24 cellular contexts compared by ENCODE assay signal in the genomic region with DNA sequence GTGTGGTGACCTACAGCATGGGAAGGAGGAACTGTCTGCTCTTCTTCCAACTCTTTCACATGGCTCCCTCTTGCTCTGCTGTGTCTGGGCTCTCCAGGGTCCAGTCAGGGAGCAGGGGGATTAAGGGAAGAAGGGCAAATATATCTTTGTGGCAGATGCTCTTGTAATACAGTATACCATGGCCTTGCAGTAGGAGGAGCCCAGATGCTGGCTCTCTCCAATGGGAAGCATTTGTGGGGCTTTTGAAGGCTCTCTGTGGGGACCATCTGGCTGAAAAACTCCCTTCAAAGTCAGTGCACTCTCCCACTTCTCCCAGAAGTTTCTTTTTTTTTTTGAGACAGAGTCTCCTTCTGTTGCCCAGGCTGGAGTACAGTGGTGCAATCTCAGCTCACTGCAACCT.
A peak's percentile ranks its signal among the peaks of the same experiment; 100 is the strongest.
DNase-seq lines count a peak whose midpoint lies in the region; ATAC-seq, FAIRE-seq and TF ChIP-seq lines count a peak whose summit lies in the region.
"Had no signal": no experiment of that assay in that cellular context is flagged by ENCODE, and none has a peak within 500 bp of the region (broad histone marks: within the 10 kb centered on the region; RNA-seq: fewer than 3 reads in every experiment).

No MANE protein-coding gene starts in this region.

- peak overlapping the region; percentile 44; the same call in 1 of the 2 replicates for H2AFZ ChIP-seq in H1 (ENCODE audit: low read length)
- H2AFZ ChIP-seq: neural progenitor cell had no signal

- no peak overlapping the region for H3K23ac ChIP-seq in H1 (ENCODE audit: insufficient read length)

- intact Hi-C loops in lower lobe of right lung (cut with DNase I) = no loop called here

- no peak overlapping the region for H3K14ac ChIP-seq in H1 (ENCODE audit: insufficient read length)

- no peaks in the 10 kb centered on the region for H3K79me1 ChIP-seq in H1 (ENCODE audit: low read depth, low read length)

- H3K4me2 ChIP-seq in A549 = no peak overlapping the region
- H3K4me2 ChIP-seq in H1 (ENCODE audit: insufficient read depth in 1 of 2, low read depth in 2 of 2, low read length in 2 of 2) = no peak overlapping the region
- H3K4me2 ChIP-seq: neural progenitor cell had no signal

- H2BK20ac ChIP-seq in H1 (ENCODE audit: low read length) = no peak overlapping the region

- peak overlapping the region in 1 of 2 experiments; percentile 76; a peak in 3 of 6 replicates for H3K27ac ChIP-seq in A549
- no peak overlapping the region for H3K27ac ChIP-seq in H1 (ENCODE audit: low read depth, low read length)
- peak overlapping the region; percentile 78 for H3K27ac ChIP-seq in lower lobe of right lung
- H3K27ac ChIP-seq: C4-2B, neural progenitor cell, prostate gland had no signal

- TF ChIP-seq EP300 in A549 (IDR thresholded peaks at IDR 0.05) (no peak), H1 (IDR thresholded peaks at IDR 0.05; ENCODE audit: borderline replicate concordance in 1 of 2, low read depth in 2 of 2, low read length in 2 of 2) (no peak)

- H3K23me2 ChIP-seq in H1 (ENCODE audit: low read depth, low read length) = no peaks in the 10 kb centered on the region

- no peak for FAIRE-seq in A549 (lab: Jason Lieb, UNC)
- FAIRE-seq in H1 (lab: Jason Lieb, UNC) = no peak
- FAIRE-seq: A204.1, G401.6 had no signal

- no peak overlapping the region for H2BK12ac ChIP-seq in H1 (ENCODE audit: low read depth, low read length)

- CTCF ChIA-PET in A549 (lab: Yijun Ruan, JAX) = interaction anchor here (0.9 to 2.4 kb wide), 5 partner anchors 14 to 128 kb away, joined by 3 to 11 read pairs (median 3); a partner anchor contains a TSS
- CTCF ChIA-PET in H1 (lab: Charles Lee; ENCODE audit: partially characterized antibody) = interaction anchor here (1.5 to 2.1 kb wide), 3 partner anchors 13 to 53 kb away, joined by 3 to 11 read pairs (median 5); no protein-coding TSS in a partner anchor

- no peak overlapping the region for H3K56ac ChIP-seq in H1 (replicated peaks; ENCODE audit: insufficient read length, low read depth, low read length)

- no peaks in the 10 kb centered on the region for H4K20me1 ChIP-seq in H1 (replicated peaks in 1 of 2; ENCODE audit: control insufficient read depth in 1 of 2, insufficient read depth in 2 of 2, low read length in 2 of 2)

- TF ChIP-seq CTCF in A549 (IDR thresholded peaks at IDR 0.05) = no peak
- no peak for TF ChIP-seq CTCF in H1 (IDR thresholded peaks at IDR 0.05; ENCODE audit: control extremely low read depth in 1 of 3, insufficient read depth in 1 of 3, low read depth in 1 of 3, low read length in 3 of 3)
- no peak for TF ChIP-seq CTCF in lower lobe of right lung (IDR thresholded peaks at IDR 0.05)

- no peak overlapping the region for H2AK5ac ChIP-seq in H1 (ENCODE audit: low read depth, low read length)

- H3K9ac ChIP-seq in H1 (replicated peaks in 1 of 4; ENCODE audit: extremely low read depth in 1 of 4, low read depth in 3 of 4, low read length in 3 of 4) = no peak overlapping the region
- H3K9ac ChIP-seq: neural progenitor cell had no signal

- TF ChIP-seq POLR2A in A549 (IDR thresholded peaks at IDR 0.05; ENCODE audit: low read length) (no peak), H1 (IDR thresholded peaks at IDR 0.05; ENCODE audit: control extremely low read depth in 1 of 2, low read depth in 2 of 2, low read length in 2 of 2) (no peak)

- H4K5ac ChIP-seq in H1 (ENCODE audit: insufficient read length, low read depth, low read length) = no peak overlapping the region

- H2BK15ac ChIP-seq in H1 (ENCODE audit: low read length) = no peak overlapping the region

- no peak overlapping the region for H2BK120ac ChIP-seq in H1 (replicated peaks; ENCODE audit: low read depth, low read length)

- H3K9me3 ChIP-seq in A549 = peaks cover 14% of the 10 kb centered on the region; the same call in 1 of the 3 replicates
- no peaks in the 10 kb centered on the region for H3K9me3 ChIP-seq in H1 (ENCODE audit: insufficient read depth in 2 of 2, low read depth in 1 of 2, low read length in 1 of 2)
- no peaks in the 10 kb centered on the region for H3K9me3 ChIP-seq in lower lobe of right lung
- H3K9me3 ChIP-seq: prostate gland had no signal

- H3K4me3 ChIP-seq in A549 (no peak overlapping the region), H1 (ENCODE audit: extremely low read depth in 1 of 4, insufficient read depth in 2 of 4, low read depth in 3 of 4, low read length in 4 of 4) (no peak overlapping the region), lower lobe of right lung (no peak overlapping the region)
- H3K4me3 ChIP-seq: MG63, neural progenitor cell, prostate gland, transverse colon had no signal

- no peak for DNase-seq in A549 (ENCODE audit: low read depth in 1 of 2, low spot score in 1 of 2)
- DNase-seq in NCI-H2171 (lab: John Stamatoyannopoulos, UW) = peak; percentile 40
- DNase-seq in H1 (ENCODE audit: low read depth in 1 of 2, low spot score in 2 of 2) = no peak
- no peak for DNase-seq in lower lobe of right lung
- no peak for DNase-seq in NCI-H526 treated with DMSO at 0.1 percent for 48 hours (lab: John Stamatoyannopoulos, UW)
- DNase-seq in NCI-H1105 (lab: John Stamatoyannopoulos, UW) = no peak
- DNase-seq: activated naive CD4-positive, alpha-beta T cell treated with anti-CD3 and anti-CD28 coated beads for 36 hours; activated T-cell treated with anti-CD3 and anti-CD28 coated beads, Interleukin-2, amount 50 U/mL, for 48 hours; aorta; effector CD8-positive, alpha-beta T cell; NCI-H187 treated with DMSO at 0.1 percent for 48 hours; RPMI8226; stimulated activated CD4-positive, alpha-beta T cell treated with anti-CD3 and anti-CD28 coated beads, Interleukin-4, amount 100 ng/mL, for 24 hours; T1000; transverse colon had no signal

- H3K27me3 ChIP-seq in H1 (replicated peaks in 1 of 4; ENCODE audit: control insufficient read depth in 3 of 4, extremely low read depth in 1 of 4, insufficient read depth in 3 of 4, low read length in 3 of 4) (no peaks in the 10 kb centered on the region; a peak in 1 of 7 replicates), lower lobe of right lung (ENCODE audit: low read depth) (no peaks in the 10 kb centered on the region)
- H3K27me3 ChIP-seq: MG63, neural progenitor cell, transverse colon had no signal

- TF ChIP-seq RAD21 in A549 (conservative IDR thresholded peaks at IDR 0.05 in 1 of 2, IDR thresholded peaks at IDR 0.05 in 1 of 2) (no peak), H1 (IDR thresholded peaks at IDR 0.05 in 1 of 2, conservative IDR thresholded peaks at IDR 0.05 in 1 of 2; ENCODE audit: low read depth in 2 of 2, low read length in 2 of 2) (no peak)

- ATAC-seq in A549 = peak; percentile 24 to 41; a peak in 4 of 6 replicates
- ATAC-seq in lower lobe of right lung = peak; percentile 14 to 36
- no peak for ATAC-seq in GM21737 (IDR thresholded peaks at IDR 0.05; ENCODE audit: unreplicated experiment)
- no peak for ATAC-seq in HG03159 (IDR thresholded peaks at IDR 0.05; ENCODE audit: unreplicated experiment)
- ATAC-seq: activated CD4-positive, CD25-positive, alpha-beta regulatory T cell treated with anti-CD3 and anti-CD28 coated beads, Interleukin-2, amount 50 U/mL, for 24 hours had no signal

- no peak overlapping the region for H3K18ac ChIP-seq in H1 (ENCODE audit: extremely low read depth, low read length)

- no peak overlapping the region for H4K91ac ChIP-seq in H1 (replicated peaks; ENCODE audit: insufficient read length, low read length)

- H3K79me2 ChIP-seq in H1 (ENCODE audit: control insufficient read depth in 1 of 2, insufficient read depth in 2 of 2, low read length in 2 of 2) = no peaks in the 10 kb centered on the region

- POLR2A ChIA-PET in A549 (lab: Yijun Ruan, JAX) = no interaction called here
- POLR2A ChIA-PET in H1 (lab: Charles Lee; ENCODE audit: partially characterized antibody) = no interaction called here

- H3K36me3 ChIP-seq in H1 (ENCODE audit: control insufficient read depth in 2 of 4, insufficient read depth in 4 of 4, low read length in 3 of 4) (no peaks in the 10 kb centered on the region), lower lobe of right lung (no peaks in the 10 kb centered on the region)
- H3K36me3 ChIP-seq: MG63, neural progenitor cell, prostate gland, transverse colon had no signal

- no peak overlapping the region for H3K4ac ChIP-seq in H1 (replicated peaks; ENCODE audit: insufficient read length, low read depth, low read length)

- H4K8ac ChIP-seq in H1 (ENCODE audit: extremely low read depth, insufficient read depth, low read length) = no peak overlapping the region

- H3K4me1 ChIP-seq in A549 = peaks cover 14% of the 10 kb centered on the region
- no peaks in the 10 kb centered on the region for H3K4me1 ChIP-seq in H1 (replicated peaks in 1 of 4; ENCODE audit: control insufficient read depth in 3 of 4, insufficient read depth in 4 of 4, low read length in 3 of 4)
- H3K4me1 ChIP-seq in lower lobe of right lung = peaks cover 29% of the 10 kb centered on the region
- H3K4me1 ChIP-seq: neural progenitor cell, prostate gland, transverse colon had no signal

- no peak overlapping the region for H2BK5ac ChIP-seq in H1 (ENCODE audit: low read depth, low read length)

TF ChIP-seq in A549, 52 proteins besides CTCF, POLR2A, EP300 and RAD21:
- no peak for TF ChIP-seq ZC3H11A (IDR thresholded peaks at IDR 0.05)
- TF ChIP-seq FOSL2 (IDR thresholded peaks at IDR 0.05) = no peak
- no peak for TF ChIP-seq FOSL2 (CRISPR knock-in tag; IDR thresholded peaks at IDR 0.05)
- no peak for TF ChIP-seq JUNB (IDR thresholded peaks at IDR 0.05)
- TF ChIP-seq KDM1A (IDR thresholded peaks at IDR 0.05; ENCODE audit: low read depth) = no peak
- TF ChIP-seq CEBPB (IDR thresholded peaks at IDR 0.05) = no peak
- no peak for TF ChIP-seq POLR2AphosphoS2 (conservative IDR thresholded peaks at IDR 0.05; ENCODE audit: low read length)
- no peak for TF ChIP-seq EHMT2 (IDR thresholded peaks at IDR 0.05; ENCODE audit: low read depth)

TF ChIP-seq in H1, 55 proteins besides CTCF, POLR2A, EP300 and RAD21 (continues in another document):
- no peak for TF ChIP-seq GABPA (IDR thresholded peaks at IDR 0.05; ENCODE audit: borderline replicate concordance, insufficient read depth, low read length)
- no peak for TF ChIP-seq TEAD4 (IDR thresholded peaks at IDR 0.05; ENCODE audit: low read depth, low read length)
- TF ChIP-seq SIRT6 (IDR thresholded peaks at IDR 0.05; ENCODE audit: low read length) = no peak
- no peak for TF ChIP-seq KDM5A (IDR thresholded peaks at IDR 0.05; ENCODE audit: low read length)
- TF ChIP-seq GTF2F1 (IDR thresholded peaks at IDR 0.05; ENCODE audit: borderline replicate concordance, low read depth, low read length) = no peak
- no peak for TF ChIP-seq JUN (IDR thresholded peaks at IDR 0.05; ENCODE audit: low read depth, low read length)
- no peak for TF ChIP-seq SRF (IDR thresholded peaks at IDR 0.05; ENCODE audit: low read depth, low read length)
- TF ChIP-seq, protein P1, sequence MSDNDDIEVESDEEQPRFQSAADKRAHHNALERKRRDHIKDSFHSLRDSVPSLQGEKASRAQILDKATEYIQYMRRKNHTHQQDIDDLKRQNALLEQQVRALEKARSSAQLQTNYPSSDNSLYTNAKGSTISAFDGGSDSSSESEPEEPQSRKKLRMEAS (IDR thresholded peaks at IDR 0.05) = no peak
- TF ChIP-seq SP1 (IDR thresholded peaks at IDR 0.05; ENCODE audit: low read depth, low read length) = no peak
- TF ChIP-seq CBX8 (IDR thresholded peaks at IDR 0.05; ENCODE audit: borderline replicate concordance, low read depth, low read length) = no peak
- TF ChIP-seq YY1 (IDR thresholded peaks at IDR 0.05; ENCODE audit: low read depth, low read length) = no peak
- no peak for TF ChIP-seq CBX5 (IDR thresholded peaks at IDR 0.05; ENCODE audit: low read depth, low read length)

Comparison
In these comparisons a context has a peak if more than half of its experiments do, and no peak if none do; other contexts are left out.
1. ATAC-seq: peak in A549 (2 of 2) and lower lobe of right lung (2 of 2); none in GM21737 (single experiment) and HG03159 (single experiment).